10 cellular contexts compared by ENCODE assay signal in genomic region chrX:63746278-63746677, GRCh38. TPM values are rescaled to one million over a fixed set of nuclear protein-coding genes. Genes with fewer than 3 reads are reported as not detected.
DNase-seq lines count a peak whose midpoint lies in the region; ATAC-seq and TF ChIP-seq lines count a peak whose summit lies in the region.
"Had no signal": no experiment of that assay in that cellular context is flagged by ENCODE, and none has a peak within 500 bp of the region (broad histone marks: within the 10 kb centered on the region; RNA-seq: fewer than 3 reads in every experiment).

No MANE protein-coding gene starts in this region.

- WGBS in ovary, 3 donors: 66 to 81% (median 81%) methylated on average over 1 of the region's 1 CpG

- H3K4me1 Mint-ChIP-seq in activated naive CD4-positive, alpha-beta T cell treated with anti-CD3 and anti-CD28 coated beads, Interleukin-2, amount 50 U/mL, for 24 hours: peaks cover 60% of the 10 kb centered on the region

- no peaks in the 10 kb centered on the region for H3K9me3 Mint-ChIP-seq in activated naive CD4-positive, alpha-beta T cell treated with anti-CD3 and anti-CD28 coated beads, Interleukin-2, amount 50 U/mL, for 24 hours

- peak overlapping the region; percentile 79 for H3K27ac Mint-ChIP-seq in activated naive CD4-positive, alpha-beta T cell treated with anti-CD3 and anti-CD28 coated beads, Interleukin-2, amount 50 U/mL, for 24 hours

- no peak for TF ChIP-seq EP300 in ovary (IDR thresholded peaks at IDR 0.05)

- no peaks in the 10 kb centered on the region for H3K27me3 Mint-ChIP-seq in activated naive CD4-positive, alpha-beta T cell treated with anti-CD3 and anti-CD28 coated beads, Interleukin-2, amount 50 U/mL, for 24 hours

- H3K27ac ChIP-seq in ovary: no peak overlapping the region

- TF ChIP-seq POLR2A in ovary (IDR thresholded peaks at IDR 0.05): no peak

- no peak overlapping the region for H3K4me3 Mint-ChIP-seq in activated naive CD4-positive, alpha-beta T cell treated with anti-CD3 and anti-CD28 coated beads, Interleukin-2, amount 50 U/mL, for 24 hours

- DNase-seq in ELR (ENCODE audit: low read depth): peak; percentile 37
- DNase-seq in ovary: no peak
- DNase-seq in midbrain (lab: John Stamatoyannopoulos, UW): no peak
- DNase-seq in NOMO-1 treated with DMSO at 0.1 percent for 48 hours (lab: John Stamatoyannopoulos, UW; ENCODE audit: unreplicated experiment): no peak
- no peak for DNase-seq in amygdala (lab: John Stamatoyannopoulos, UW)
- DNase-seq: heart left ventricle, nucleus accumbens had no signal

- no peaks in the 10 kb centered on the region for H3K27me3 ChIP-seq in ovary
- H3K27me3 ChIP-seq: heart left ventricle had no signal

- H3K9me3 ChIP-seq in ovary: no peaks in the 10 kb centered on the region
- H3K9me3 ChIP-seq: heart left ventricle had no signal

- H3K4me3 ChIP-seq in ovary: no peak overlapping the region
- H3K4me3 ChIP-seq: heart left ventricle had no signal

- intact Hi-C loops in ovary (cut with DNase I): no loop called here

- peaks cover 4% of the 10 kb centered on the region for H3K4me1 ChIP-seq in ovary (ENCODE audit: insufficient read depth)

- TF ChIP-seq CTCF in ovary (IDR thresholded peaks at IDR 0.05): no peak

- ATAC-seq in GM19043 (IDR thresholded peaks at IDR 0.05; ENCODE audit: low read depth, unreplicated experiment) (peak; percentile 94), HG03064 (IDR thresholded peaks at IDR 0.05; ENCODE audit: low read depth, unreplicated experiment) (peak; percentile 88)
- ATAC-seq: heart left ventricle had no signal

- no peaks in the 10 kb centered on the region for H3K36me3 Mint-ChIP-seq in activated naive CD4-positive, alpha-beta T cell treated with anti-CD3 and anti-CD28 coated beads, Interleukin-2, amount 50 U/mL, for 24 hours

- H3K36me3 ChIP-seq in ovary: no peaks in the 10 kb centered on the region
- H3K36me3 ChIP-seq: heart left ventricle had no signal

RNA-seq across cellular contexts. Expression of gene ARHGEF9, which starts 38.7 kb away (rescaled TPM):
- total RNA-seq in ovary: 10 to 100 TPM; 19.1 to 32.2 (median 24.1) TPM
- polyA plus RNA-seq in ovary: 10 to 100 TPM; 13.4 to 28.8 TPM
